Comparison of ENCODE assay signal across 7 cellular contexts in genomic region chr20:841568-842546, GRCh38. TPM values are rescaled to one million over a fixed set of nuclear protein-coding genes. Genes with fewer than 3 reads are reported as not detected.
DNase-seq lines count a peak whose midpoint lies in the region; ATAC-seq and TF ChIP-seq lines count a peak whose summit lies in the region.

No MANE protein-coding gene starts in this region.

- no peak for TF ChIP-seq POLR2A in gastrocnemius medialis (IDR thresholded peaks at IDR 0.05)

- TF ChIP-seq CTCF in WI38 (IDR thresholded peaks at IDR 0.05; ENCODE audit: low read depth, low read length) (no peak), gastrocnemius medialis (IDR thresholded peaks at IDR 0.05 in 4 of 5, conservative IDR thresholded peaks at IDR 0.05 in 1 of 5) (no peak)

- H3K4me3 ChIP-seq in H7 (ENCODE audit: insufficient read depth, low read depth, low read length) (peak overlapping the region; percentile 63), WI38 (ENCODE audit: low read depth, low read length) (peak overlapping the region; percentile 32; the same call in 1 of the 2 replicates), right cardiac atrium (ENCODE audit: low read length) (peak overlapping the region; percentile 54), gastrocnemius medialis (peak overlapping the region in 3 of 4 donors; percentile 8 to 44 (median 19))

- intact Hi-C loops in right cardiac atrium (cut with DNase I) (no loop called here), gastrocnemius medialis (cut with DNase I; ENCODE audit: low total_unique reads) (loop anchor here (5.0 kb wide), 2 partner anchors 275 to 300 kb away; partner anchors contain the start of genes CSNK2A1 and PSMF1)

- H3K9me3 ChIP-seq in right cardiac atrium (ENCODE audit: control insufficient read depth, low read length), result no peaks in the 10 kb centered on the region
- H3K9me3 ChIP-seq in gastrocnemius medialis, result no peaks in the 10 kb centered on the region

- ATAC-seq in right cardiac atrium (no peak), gastrocnemius medialis (no peak), HG03196 (IDR thresholded peaks at IDR 0.05; ENCODE audit: unreplicated experiment) (no peak)

- H3K27ac ChIP-seq in right cardiac atrium (ENCODE audit: low read length) (no peak overlapping the region), gastrocnemius medialis (no peak overlapping the region)

- 42% methylated on average over 62 of the region's 62 CpGs for WGBS in right cardiac atrium

- in situ Hi-C loops in gastrocnemius medialis (cut with MboI; ENCODE audit: low sequenced_read_pairs in 4 of 4), result no loop called here

- H3K4me1 ChIP-seq in right cardiac atrium (ENCODE audit: control insufficient read depth, insufficient read depth, low read length), result peaks cover 5% of the 10 kb centered on the region
- H3K4me1 ChIP-seq in gastrocnemius medialis, result peaks cover 8 to 12% of the 10 kb centered on the region in 2 donors

- DNase-seq in H7 (peak; percentile 88), right cardiac atrium (peak in 1 of 3 donors; percentile 43), gastrocnemius medialis (no peak), glomerular visceral epithelial cell (ENCODE audit: extremely low spot score) (no peak), RPMI8226 (no peak)

- H3K36me3 ChIP-seq in H7 (replicated peaks; ENCODE audit: control insufficient read depth, insufficient read depth, low read length) (no peaks in the 10 kb centered on the region), gastrocnemius medialis (no peaks in the 10 kb centered on the region)

- H3K27me3 ChIP-seq in H7 (ENCODE audit: control insufficient read depth, insufficient read depth, low read length), result peaks cover 57% of the 10 kb centered on the region
- H3K27me3 ChIP-seq in right cardiac atrium (ENCODE audit: control insufficient read depth, insufficient read depth), result no peaks in the 10 kb centered on the region
- peaks cover 0 to 2% (median 0%) of the 10 kb centered on the region in 3 donors for H3K27me3 ChIP-seq in gastrocnemius medialis

RNA-seq across cellular contexts. Expression of gene FAM110A, which starts 8.3 kb away (rescaled TPM):
- total RNA-seq in H7 (2014; rRNA removed; shearing (Covaris generic)), result 5.5 and 9.9 TPM in 2 replicates
- total RNA-seq in right cardiac atrium, result 1 to 10 TPM; 2.6 to 4.3 (median 3.6) TPM
- 3.2 TPM for polyA plus RNA-seq in right cardiac atrium
- total RNA-seq in gastrocnemius medialis, result 1 to 10 TPM in 3 of 4 donors, under 1 TPM in 1; 0.25 to 6.2 (median 1.9) TPM
